Comparison of ENCODE assay signal across 1 cellular context in genomic region chr12:110501722-110502448, GRCh38.
TF ChIP-seq lines count a peak whose summit lies in the region.

Gene RAD9B (plus strand): TSS chr12:110502331. CDS start chr12:110502338, 7 bp downstream.
Gene VPS29 (minus strand): TSS chr12:110502111. CDS start chr12:110502051, 60 bp downstream.

TF ChIP-seq in GM12878, 131 proteins besides CTCF, POLR2A, EP300 and RAD21 (continued from another document and continues in another):
- TF ChIP-seq ZSCAN29 (IDR thresholded peaks at IDR 0.05) (no peak), KAT2A (conservative IDR thresholded peaks at IDR 0.05; ENCODE audit: control insufficient read depth, low read depth, low read length) (no peak), NR2C1 (IDR thresholded peaks at IDR 0.05) (no peak), FOXM1 (IDR thresholded peaks at IDR 0.05; ENCODE audit: low read depth, low read length) (0 out of 2 replicates have a peak, but pooled peaks have one; percentile 55), NBN (IDR thresholded peaks at IDR 0.05) (peak; percentile 95), IRF3 (IDR thresholded peaks at IDR 0.05) (0 out of 2 replicates have a peak, but pooled peaks have one; percentile 11), HDAC6 (IDR thresholded peaks at IDR 0.05; ENCODE audit: unreplicated experiment) (no peak), SUZ12 (IDR thresholded peaks at IDR 0.05; ENCODE audit: unreplicated experiment) (no peak), MEF2B (IDR thresholded peaks at IDR 0.05; ENCODE audit: partially characterized antibody, poor library complexity, severe bottlenecking) (peak; percentile 60), MYC (IDR thresholded peaks at IDR 0.05; ENCODE audit: insufficient read depth, insufficient read length, insufficient replicate concordance, low read length, severe bottlenecking) (peak; percentile 53), NR2C2 (IDR thresholded peaks at IDR 0.05; ENCODE audit: borderline replicate concordance, control insufficient read depth, insufficient read length, low read depth) (no peak), IRF5 (IDR thresholded peaks at IDR 0.05; ENCODE audit: borderline replicate concordance) (no peak), HSF1 (IDR thresholded peaks at IDR 0.05; ENCODE audit: low read depth, low read length) (no peak), LARP7 (IDR thresholded peaks at IDR 0.05) (no peak; the same call in 1 of the 2 replicates), TAF1 (IDR thresholded peaks at IDR 0.05; ENCODE audit: borderline replicate concordance, low read depth, low read length) (peak; percentile 90), MXI1 (IDR thresholded peaks at IDR 0.05; ENCODE audit: low read depth, low read length) (peak; percentile 90), ZZZ3 (IDR thresholded peaks at IDR 0.05; ENCODE audit: control insufficient read depth, insufficient read length, low read depth) (no peak), TARDBP (IDR thresholded peaks at IDR 0.05; ENCODE audit: borderline replicate concordance) (peak; percentile 83), MLLT1 (IDR thresholded peaks at IDR 0.05) (peak; percentile 96), BRCA1 (IDR thresholded peaks at IDR 0.05; ENCODE audit: low read depth, low read length) (no peak), STAT1 (conservative IDR thresholded peaks at IDR 0.05) (no peak; the same call in 1 of the 2 replicates), JUNB (IDR thresholded peaks at IDR 0.05) (no peak), SUPT20H (IDR thresholded peaks at IDR 0.05; ENCODE audit: borderline replicate concordance, control insufficient read depth, low read depth, low read length) (no peak), KDM1A (IDR thresholded peaks at IDR 0.05; ENCODE audit: borderline replicate concordance) (no peak), POLR2AphosphoS2 (IDR thresholded peaks at IDR 0.05; ENCODE audit: low read depth, low read length) (peak; percentile 77; the same call in 1 of the 2 replicates), BCL11A (IDR thresholded peaks at IDR 0.05; ENCODE audit: low read depth, low read length) (0 out of 2 replicates have a peak, but pooled peaks have one; percentile 4), IKZF2 (IDR thresholded peaks at IDR 0.05) (peak; percentile 42 to 56; a peak in 3 of 4 replicates), SMAD5 (IDR thresholded peaks at IDR 0.05; ENCODE audit: low read depth) (peak; percentile 89; the same call in 1 of the 2 replicates), NKRF (conservative IDR thresholded peaks at IDR 0.05) (peak; percentile 73; the same call in 1 of the 2 replicates), USF1 (IDR thresholded peaks at IDR 0.05; ENCODE audit: borderline replicate concordance, extremely low read length, insufficient read depth, low read depth, low read length) (no peak), ZNF207 (IDR thresholded peaks at IDR 0.05; ENCODE audit: borderline replicate concordance) (peak; percentile 66; the same call in 1 of the 2 replicates), MYB (IDR thresholded peaks at IDR 0.05; ENCODE audit: borderline replicate concordance, low read depth, low read length) (no peak), MEF2A (IDR thresholded peaks at IDR 0.05; ENCODE audit: insufficient read depth, low read depth, low read length) (no peak), PBX3 (IDR thresholded peaks at IDR 0.05; ENCODE audit: insufficient replicate concordance, low read depth, low read length) (no peak), E2F8 (IDR thresholded peaks at IDR 0.05; ENCODE audit: low read depth, partially characterized antibody) (peak; percentile 30), RUNX3 (IDR thresholded peaks at IDR 0.05; ENCODE audit: low read length) (peak; percentile 95), NRF1 (conservative IDR thresholded peaks at IDR 0.05; ENCODE audit: low read depth, low read length) (no peak), KLF5 (IDR thresholded peaks at IDR 0.05; ENCODE audit: partially characterized antibody) (no peak), E4F1 (IDR thresholded peaks at IDR 0.05; ENCODE audit: borderline replicate concordance, partially characterized antibody) (peak; percentile 60), REST (IDR thresholded peaks at IDR 0.05; ENCODE audit: low read depth, low read length) (no peak), SREBF2 (IDR thresholded peaks at IDR 0.05; ENCODE audit: low read length) (no peak), SP1 (IDR thresholded peaks at IDR 0.05; ENCODE audit: low read depth, low read length) (peak; percentile 68), FOXK2 (IDR thresholded peaks at IDR 0.05) (no peak), ASH2L (IDR thresholded peaks at IDR 0.05; ENCODE audit: borderline replicate concordance, low read depth) (no peak)
